ENCODE assay signal across 23 cellular contexts in the genomic region with DNA sequence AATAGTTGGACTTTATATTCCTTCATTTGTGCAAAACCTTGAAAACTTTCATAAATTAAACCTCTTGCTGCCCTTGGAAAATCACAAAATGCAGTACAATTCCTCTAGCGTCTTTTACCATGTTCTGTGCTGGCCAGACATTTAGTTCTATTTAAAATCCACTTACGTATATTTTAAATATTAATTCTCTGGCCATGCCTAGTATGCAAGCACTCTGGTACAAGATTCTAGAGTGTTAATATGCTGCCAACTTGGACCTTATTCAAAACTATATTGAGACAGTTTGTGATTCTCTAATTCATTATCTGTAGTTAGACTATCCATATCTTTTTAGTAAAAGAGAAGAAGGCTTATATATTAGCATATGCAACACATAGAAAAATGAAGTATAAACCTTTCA.
DNase-seq lines count a peak whose midpoint lies in the region; ATAC-seq, FAIRE-seq and TF ChIP-seq lines count a peak whose summit lies in the region.
"Had no signal": no experiment of that assay in that cellular context is flagged by ENCODE, and none has a peak within 500 bp of the region (broad histone marks: within the 10 kb centered on the region; RNA-seq: fewer than 3 reads in every experiment).

No MANE protein-coding gene starts in this region.

- H3K27me3 ChIP-seq in heart left ventricle = no peaks in the 10 kb centered on the region
- H3K27me3 ChIP-seq: BLaER1 treated with 17β-estradiol and CSF1 and Interleukin-3, amounts not matched to agents 10 nM and 100 nM had no signal

- H3K9me3 ChIP-seq in heart left ventricle = no peaks in the 10 kb centered on the region
- H3K9me3 ChIP-seq: A549; BLaER1 treated with 17β-estradiol and CSF1 and Interleukin-3, amounts not matched to agents 10 nM and 100 nM; Caco-2 had no signal

- peak overlapping the region in 5 of 12 donors; percentile 11 to 31 (median 15) for H3K27ac ChIP-seq in heart left ventricle
- H3K27ac ChIP-seq: 22Rv1; A549; BLaER1 treated with 17β-estradiol and CSF1 and Interleukin-3, amounts not matched to agents 10 nM and 100 nM; C4-2B had no signal

- 29 to 55% (median 52%) methylated on average over 2 of the region's 2 CpGs for WGBS in heart left ventricle, 4 donors

- peak; percentile 11 for FAIRE-seq in D721Med (lab: Jason Lieb, UNC)
- FAIRE-seq: A549, GM12891, GM19239 had no signal

- ATAC-seq in Right ventricle myocardium inferior (peak; percentile 52), left cardiac atrium (no peak), heart left ventricle (peak; percentile 37 to 54 (median 46)), left ventricle myocardium superior (peak; percentile 64)
- ATAC-seq: A549; CD8-positive, alpha-beta T cell had no signal

- intact Hi-C loops in Right ventricle myocardium inferior (cut with DNase I) = no loop called here
- intact Hi-C loops in left cardiac atrium (cut with DNase I) = no loop called here
- intact Hi-C loops in heart left ventricle (cut with DNase I) = no loop called here
- intact Hi-C loops in cardiac septum (cut with DNase I) = no loop called here
- intact Hi-C loops in left ventricle myocardium superior (cut with micrococcal nuclease) = no loop called here

- TF ChIP-seq POLR2A in heart left ventricle (IDR thresholded peaks at IDR 0.05) = no peak

- TF ChIP-seq CTCF in heart left ventricle (IDR thresholded peaks at IDR 0.05) (no peak), D721Med (IDR thresholded peaks at IDR 0.05; ENCODE audit: insufficient read depth, missing control alignments) (no peak)

- DNase-seq in Right ventricle myocardium inferior (ENCODE audit: missing footprints) = no peak
- no peak for DNase-seq in left cardiac atrium
- DNase-seq in heart left ventricle = no peak
- no peak for DNase-seq in cardiac septum (ENCODE audit: low spot score)
- no peak for DNase-seq in D721Med (ENCODE audit: insufficient read length, low spot score)
- DNase-seq in left ventricle myocardium superior = no peak
- no peak for DNase-seq in GM03348 (ENCODE audit: low spot score)
- DNase-seq: AML-193; Caco-2; CD4-positive, alpha-beta T cell; CD8-positive, alpha-beta T cell; DMS 273 treated with DMSO at 0.1 percent for 48 hours; DMS153; DMS53; DMS79; DND-41; GDM1 had no signal

- H3K4me3 ChIP-seq in heart left ventricle = no peak overlapping the region
- H3K4me3 ChIP-seq: A549; BLaER1 treated with 17β-estradiol and CSF1 and Interleukin-3, amounts not matched to agents 10 nM and 100 nM had no signal

- H3K4me1 ChIP-seq in heart left ventricle = peaks cover 0 to 15% (median 0%) of the 10 kb centered on the region in 12 donors
- H3K4me1 ChIP-seq: A549; BLaER1 treated with 17β-estradiol and CSF1 and Interleukin-3, amounts not matched to agents 10 nM and 100 nM; Caco-2 had no signal

- H3K36me3 ChIP-seq in heart left ventricle = peaks cover 0 to 80% (median 20%) of the 10 kb centered on the region in 9 donors
- H3K36me3 ChIP-seq: BLaER1 treated with 17β-estradiol and CSF1 and Interleukin-3, amounts not matched to agents 10 nM and 100 nM had no signal

Comparison
In these comparisons a context has a peak if more than half of its experiments do, and no peak if none do; other contexts are left out.
1. ATAC-seq: peak in Right ventricle myocardium inferior (single experiment), heart left ventricle (4 of 4) and left ventricle myocardium superior (single experiment); none in left cardiac atrium (0 of 2).